In the genomic region with DNA sequence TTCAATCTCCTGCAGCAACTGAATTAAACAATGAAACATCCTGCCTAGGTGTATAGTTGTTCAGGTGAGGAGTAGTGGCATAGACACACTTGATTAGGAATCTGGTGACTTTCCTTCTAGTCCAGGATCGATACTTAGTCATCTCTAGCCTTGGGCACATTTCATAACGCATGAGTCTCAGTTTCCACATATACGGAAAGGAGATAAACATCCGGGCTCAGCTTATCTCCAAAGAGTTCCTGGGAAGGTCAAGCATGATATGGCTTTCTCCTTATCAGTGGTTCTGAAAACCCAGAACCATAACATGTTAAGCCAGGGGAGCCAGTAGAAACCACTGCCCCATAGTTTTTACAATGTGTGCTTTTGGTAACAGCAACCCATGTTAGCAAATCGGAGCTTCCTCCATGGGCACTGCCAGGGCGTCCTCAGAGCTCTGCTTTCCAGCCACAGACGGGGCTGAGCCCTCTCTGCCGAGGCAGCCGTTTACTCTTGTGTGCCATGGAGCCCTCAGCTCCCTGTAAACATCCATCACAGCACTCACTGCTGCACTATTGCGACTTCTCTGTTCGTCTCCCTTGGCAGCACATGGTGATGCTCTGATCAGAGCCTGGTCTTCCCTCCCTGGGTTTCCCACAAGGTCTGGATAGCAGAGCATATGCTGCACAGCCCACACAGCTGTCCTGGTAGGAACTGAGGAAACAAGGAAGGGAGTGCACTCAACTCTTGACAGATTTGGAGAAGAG, we compare ENCODE assay signal across 15 cellular contexts. TPM values are rescaled to one million over a fixed set of nuclear protein-coding genes. Genes with fewer than 3 reads are reported as not detected.
DNase-seq lines count a peak whose midpoint lies in the region; ATAC-seq lines count a peak whose summit lies in the region.
"Had no signal": no experiment of that assay in that cellular context is flagged by ENCODE, and none has a peak within 500 bp of the region (broad histone marks: within the 10 kb centered on the region; RNA-seq: fewer than 3 reads in every experiment).

No MANE protein-coding gene starts in this region.

- H3K27me3 Mint-ChIP-seq in T-helper 2 cell treated with Interferon-gamma antibody and Interleukin-4, amounts not matched to agents 5 μg/mL and 100 μg/mL, for 36 hours (ENCODE audit: low read depth), result no peaks in the 10 kb centered on the region
- H3K27me3 Mint-ChIP-seq in activated T-helper 17 cell treated with anti-CD3 and anti-CD28 coated beads, Interleukin-2, amount 50 U/mL, for 72 hours, result no peaks in the 10 kb centered on the region
- H3K27me3 Mint-ChIP-seq in naive thymus-derived CD4-positive, alpha-beta T cell, result no peaks in the 10 kb centered on the region

- H3K27ac Mint-ChIP-seq in T-helper 2 cell treated with Interferon-gamma antibody and Interleukin-4, amounts not matched to agents 5 μg/mL and 100 μg/mL, for 36 hours, result peak overlapping the region; percentile 69
- H3K27ac Mint-ChIP-seq in activated T-helper 17 cell treated with anti-CD3 and anti-CD28 coated beads, Interleukin-2, amount 50 U/mL, for 72 hours, result peak overlapping the region; percentile 77
- H3K27ac Mint-ChIP-seq in naive thymus-derived CD4-positive, alpha-beta T cell, result peak overlapping the region in 8 of 9 donors; percentile 29 to 79 (median 61)

- peak overlapping the region; percentile 60 for H3K4me3 Mint-ChIP-seq in T-helper 2 cell treated with Interferon-gamma antibody and Interleukin-4, amounts not matched to agents 5 μg/mL and 100 μg/mL, for 36 hours
- H3K4me3 Mint-ChIP-seq in activated T-helper 17 cell treated with anti-CD3 and anti-CD28 coated beads, Interleukin-2, amount 50 U/mL, for 72 hours, result peak overlapping the region; percentile 69
- peak overlapping the region in 7 of 10 donors; percentile 10 to 73 (median 53) for H3K4me3 Mint-ChIP-seq in naive thymus-derived CD4-positive, alpha-beta T cell

- no peak overlapping the region for H3K27ac ChIP-seq in naive thymus-derived CD4-positive, alpha-beta T cell (ENCODE audit: low read depth, low read length)
- H3K27ac ChIP-seq: body of pancreas, heart left ventricle, thoracic aorta had no signal

- no peaks in the 10 kb centered on the region for H3K9me3 ChIP-seq in naive thymus-derived CD4-positive, alpha-beta T cell (ENCODE audit: control insufficient read depth in 2 of 3, low read length in 3 of 3)
- H3K9me3 ChIP-seq: body of pancreas, heart left ventricle, thoracic aorta had no signal

- POLR2A ChIA-PET in naive thymus-derived CD4-positive, alpha-beta T cell (lab: Charles Lee), result interaction anchor here (0.7 to 2.4 kb wide), 4 partner anchors 12 to 34 kb away, joined by 3 to 11 read pairs (median 5); no protein-coding TSS in a partner anchor

- peaks cover 31 to 64% of the 10 kb centered on the region in 2 donors for H3K4me1 ChIP-seq in naive thymus-derived CD4-positive, alpha-beta T cell (ENCODE audit: control insufficient read depth in 2 of 2, insufficient read depth in 2 of 2, low read length in 2 of 2)

- ATAC-seq in activated T-helper 17 cell treated with anti-CD3 and anti-CD28 coated beads, Interleukin-2, amount 50 U/mL, for 72 hours (replicated peaks), result peak; percentile 11
- peak; percentile 31 for ATAC-seq in naive thymus-derived CD4-positive, alpha-beta T cell
- ATAC-seq in GM18519 (IDR thresholded peaks at IDR 0.05; ENCODE audit: low FRiP score, unreplicated experiment), result no peak
- ATAC-seq: body of pancreas, heart left ventricle, right cardiac atrium had no signal

- H3K9me3 Mint-ChIP-seq in T-helper 2 cell treated with Interferon-gamma antibody and Interleukin-4, amounts not matched to agents 5 μg/mL and 100 μg/mL, for 36 hours, result no peaks in the 10 kb centered on the region
- no peaks in the 10 kb centered on the region for H3K9me3 Mint-ChIP-seq in activated T-helper 17 cell treated with anti-CD3 and anti-CD28 coated beads, Interleukin-2, amount 50 U/mL, for 72 hours
- no peaks in the 10 kb centered on the region for H3K9me3 Mint-ChIP-seq in naive thymus-derived CD4-positive, alpha-beta T cell

- H3K36me3 Mint-ChIP-seq in T-helper 2 cell treated with Interferon-gamma antibody and Interleukin-4, amounts not matched to agents 5 μg/mL and 100 μg/mL, for 36 hours (ENCODE audit: low read depth), result peaks cover 50% of the 10 kb centered on the region
- H3K36me3 Mint-ChIP-seq in activated T-helper 17 cell treated with anti-CD3 and anti-CD28 coated beads, Interleukin-2, amount 50 U/mL, for 72 hours (ENCODE audit: low read depth), result peaks cover 6% of the 10 kb centered on the region
- peaks cover 0 to 46% (median 12%) of the 10 kb centered on the region in 5 donors for H3K36me3 Mint-ChIP-seq in naive thymus-derived CD4-positive, alpha-beta T cell

- H3K4me3 ChIP-seq in naive thymus-derived CD4-positive, alpha-beta T cell (ENCODE audit: low read length), result no peak overlapping the region
- H3K4me3 ChIP-seq: body of pancreas, heart left ventricle, thoracic aorta had no signal

- intact Hi-C loops in naive thymus-derived CD4-positive, alpha-beta T cell (cut with micrococcal nuclease), result loop anchor here in 1 of 2 donors (2.0 to 5.0 kb wide), 2 partner anchors 33 to 40 kb away; partner anchors contain the start of gene RUNX1

- no peak for DNase-seq in T-helper 2 cell treated with Interferon-gamma antibody and Interleukin-4, amounts not matched to agents 5 μg/mL and 100 μg/mL, for 36 hours (ENCODE audit: low spot score)
- no peak for DNase-seq in T-helper 2 cell
- peak; percentile 23 for DNase-seq in EH (ENCODE audit: low read depth)
- DNase-seq in naive thymus-derived CD4-positive, alpha-beta T cell, result no peak
- no peak for DNase-seq in NCI-H748 treated with DMSO at 0.1 percent for 48 hours (lab: John Stamatoyannopoulos, UW)
- no peak for DNase-seq in ecto neural progenitor cell (ENCODE audit: low spot score)
- DNase-seq: body of pancreas, dermis blood vessel endothelial cell, heart left ventricle, islet precursor cell, mesenchymal stem cell, right cardiac atrium had no signal

- H3K36me3 ChIP-seq in naive thymus-derived CD4-positive, alpha-beta T cell (ENCODE audit: control insufficient read depth in 2 of 3, insufficient read depth in 3 of 3, low read length in 3 of 3), result peaks cover 0 to 5% (median 0%) of the 10 kb centered on the region in 3 experiments
- H3K36me3 ChIP-seq: heart left ventricle, thoracic aorta had no signal

- CTCF ChIA-PET in naive thymus-derived CD4-positive, alpha-beta T cell (lab: Charles Lee), result interaction anchor here (0.7 to 1.1 kb wide), 6 partner anchors 11 to 386 kb away, joined by 3 to 4 read pairs (median 3); no protein-coding TSS in a partner anchor

- H3K27me3 ChIP-seq in naive thymus-derived CD4-positive, alpha-beta T cell (ENCODE audit: control insufficient read depth in 2 of 2, insufficient read depth in 2 of 2, low read length in 2 of 2), result no peaks in the 10 kb centered on the region
- H3K27me3 ChIP-seq: body of pancreas had no signal

- peaks cover 71% of the 10 kb centered on the region for H3K4me1 Mint-ChIP-seq in T-helper 2 cell treated with Interferon-gamma antibody and Interleukin-4, amounts not matched to agents 5 μg/mL and 100 μg/mL, for 36 hours (ENCODE audit: low read depth)
- peaks cover 78% of the 10 kb centered on the region for H3K4me1 Mint-ChIP-seq in activated T-helper 17 cell treated with anti-CD3 and anti-CD28 coated beads, Interleukin-2, amount 50 U/mL, for 72 hours
- H3K4me1 Mint-ChIP-seq in naive thymus-derived CD4-positive, alpha-beta T cell, result peaks cover 60 to 98% (median 94%) of the 10 kb centered on the region in 7 donors

RNA-seq across cellular contexts. Expression of gene RUNX1, which starts 34.6 kb away (rescaled TPM):
- total RNA-seq in activated T-helper 17 cell treated with anti-CD3 and anti-CD28 coated beads, Interleukin-2, amount 50 U/mL, for 72 hours, result 100 to 1,000 TPM; 112 to 136 TPM
- 100 to 1,000 TPM in 1 of 5 experiments, 10 to 100 TPM in 4; 55.3 to 154 (median 98.5) TPM for total RNA-seq in naive thymus-derived CD4-positive, alpha-beta T cell
- polyA plus RNA-seq in naive thymus-derived CD4-positive, alpha-beta T cell, result 10 to 100 TPM; 27.9 to 42.8 TPM
